In genomic region chr12:102484732-102485069, GRCh38 we compare ENCODE assay signal across 10 cellular contexts. TPM values are rescaled to one million over a fixed set of nuclear protein-coding genes. Genes with fewer than 3 reads are reported as not detected.
DNase-seq lines count a peak whose midpoint lies in the region; ATAC-seq, FAIRE-seq and TF ChIP-seq lines count a peak whose summit lies in the region.
"Had no signal": no experiment of that assay in that cellular context is flagged by ENCODE, and none has a peak within 500 bp of the region (broad histone marks: within the 10 kb centered on the region; RNA-seq: fewer than 3 reads in every experiment).

No MANE protein-coding gene starts in this region.

- H3K4me3 Mint-ChIP-seq in stimulated activated naive CD8-positive, alpha-beta T cell treated with anti-CD3 and anti-CD28 coated beads, Interleukin-15, Interleukin-2, amounts not matched to agents 100 ng/mL and 50 ng/mL, for 24 hours, result peak overlapping the region; percentile 59
- peak overlapping the region; percentile 52 for H3K4me3 Mint-ChIP-seq in activated T-helper 17 cell treated with anti-CD3 and anti-CD28 coated beads, Interleukin-2, amount 50 U/mL, for 72 hours

- no peak overlapping the region for H2BK15ac ChIP-seq in mesenchymal stem cell (ENCODE audit: low read depth, poor library complexity, severe bottlenecking)

- no peak overlapping the region for H4K8ac ChIP-seq in mesenchymal stem cell (ENCODE audit: low read length)

- no peak for TF ChIP-seq CTCF in pancreas (IDR thresholded peaks at IDR 0.05)

- H3K4me1 ChIP-seq in mesenchymal stem cell (ENCODE audit: control insufficient read depth, insufficient read depth, low read depth, low read length) (peaks cover 2% of the 10 kb centered on the region), pancreas (no peaks in the 10 kb centered on the region)

- H3K27ac ChIP-seq in mesenchymal stem cell (ENCODE audit: low read length, poor library complexity, severe bottlenecking) (no peak overlapping the region), pancreas (peak overlapping the region in 1 of 4 donors; percentile 14)

- H3K27me3 ChIP-seq in mesenchymal stem cell (ENCODE audit: control insufficient read depth in 1 of 2, insufficient read depth in 1 of 2, low read length in 2 of 2) (peaks cover 0 to 3% of the 10 kb centered on the region in 2 experiments), pancreas (no peaks in the 10 kb centered on the region)
- H3K27me3 ChIP-seq: heart right ventricle had no signal

- H3K23ac ChIP-seq in mesenchymal stem cell (ENCODE audit: low read length in 2 of 2), result no peak overlapping the region

- ATAC-seq in stimulated activated naive CD8-positive, alpha-beta T cell treated with anti-CD3 and anti-CD28 coated beads, Interleukin-15, Interleukin-2, amounts not matched to agents 100 U/mL and 50 U/mL, for 24 hours, result no peak
- ATAC-seq in activated T-helper 17 cell treated with anti-CD3 and anti-CD28 coated beads, Interleukin-2, amount 50 U/mL, for 72 hours (replicated peaks), result no peak
- ATAC-seq in pancreas, result no peak
- no peak for ATAC-seq in GM18520 (IDR thresholded peaks at IDR 0.05; ENCODE audit: unreplicated experiment)

- intact Hi-C loops in pancreas (cut with DNase I), result loop anchor here in 1 of 3 donors (10.0 kb wide), 1 partner anchor 320 kb away; no protein-coding TSS in a partner anchor

- peak overlapping the region; percentile 99 for H3K27ac Mint-ChIP-seq in stimulated activated naive CD8-positive, alpha-beta T cell treated with anti-CD3 and anti-CD28 coated beads, Interleukin-15, Interleukin-2, amounts not matched to agents 100 ng/mL and 50 ng/mL, for 24 hours
- peak overlapping the region; percentile 84 for H3K27ac Mint-ChIP-seq in activated T-helper 17 cell treated with anti-CD3 and anti-CD28 coated beads, Interleukin-2, amount 50 U/mL, for 72 hours

- H3K36me3 ChIP-seq in mesenchymal stem cell (ENCODE audit: control insufficient read depth in 1 of 2, insufficient read depth in 2 of 2, low read depth in 1 of 2, low read length in 2 of 2) (no peaks in the 10 kb centered on the region), pancreas (no peaks in the 10 kb centered on the region)
- H3K36me3 ChIP-seq: heart right ventricle had no signal

- H3K4me3 ChIP-seq in mesenchymal stem cell (ENCODE audit: insufficient read depth in 1 of 2, low read depth in 1 of 2, low read length in 2 of 2) (no peak overlapping the region), pancreas (peak overlapping the region in 1 of 4 donors; percentile 15)
- H3K4me3 ChIP-seq: K562 had no signal

- no peak overlapping the region for H2AK5ac ChIP-seq in mesenchymal stem cell (ENCODE audit: low read length, severe bottlenecking)

- no peak overlapping the region for H2BK120ac ChIP-seq in mesenchymal stem cell (ENCODE audit: low read depth, low read length)

- no CpG with 5 or more reads among the region's 1 CpG for WGBS in mesenchymal stem cell
- WGBS in pancreas, 2 donors, result 35 to 42% methylated on average over 1 of the region's 1 CpG

- no peaks in the 10 kb centered on the region for H3K9me3 Mint-ChIP-seq in stimulated activated naive CD8-positive, alpha-beta T cell treated with anti-CD3 and anti-CD28 coated beads, Interleukin-15, Interleukin-2, amounts not matched to agents 100 ng/mL and 50 ng/mL, for 24 hours
- H3K9me3 Mint-ChIP-seq in activated T-helper 17 cell treated with anti-CD3 and anti-CD28 coated beads, Interleukin-2, amount 50 U/mL, for 72 hours, result no peaks in the 10 kb centered on the region

- H3K18ac ChIP-seq in mesenchymal stem cell (ENCODE audit: low read depth in 1 of 2, low read length in 2 of 2), result no peak overlapping the region

- H3K27me3 Mint-ChIP-seq in stimulated activated naive CD8-positive, alpha-beta T cell treated with anti-CD3 and anti-CD28 coated beads, Interleukin-15, Interleukin-2, amounts not matched to agents 100 ng/mL and 50 ng/mL, for 24 hours, result no peaks in the 10 kb centered on the region
- peaks cover 6% of the 10 kb centered on the region for H3K27me3 Mint-ChIP-seq in activated T-helper 17 cell treated with anti-CD3 and anti-CD28 coated beads, Interleukin-2, amount 50 U/mL, for 72 hours

- H2AFZ ChIP-seq in mesenchymal stem cell (ENCODE audit: low read depth, low read length), result no peak overlapping the region

- no peak overlapping the region for H3K4me2 ChIP-seq in mesenchymal stem cell (ENCODE audit: low read length, poor library complexity, severe bottlenecking)

- H3K9ac ChIP-seq in mesenchymal stem cell (ENCODE audit: low read length), result peak overlapping the region; percentile 81

- no peak overlapping the region for H2BK5ac ChIP-seq in mesenchymal stem cell (ENCODE audit: low read depth, low read length, poor library complexity, severe bottlenecking)

- FAIRE-seq in pancreas (lab: Jason Lieb, UNC), result no peak

- no peaks in the 10 kb centered on the region for H3K79me1 ChIP-seq in mesenchymal stem cell (replicated peaks; ENCODE audit: low read length, poor library complexity, severe bottlenecking)

- H3K9me3 ChIP-seq in mesenchymal stem cell (ENCODE audit: control insufficient read depth, low read length) (peaks cover 2% of the 10 kb centered on the region), pancreas (no peaks in the 10 kb centered on the region)

- no peak overlapping the region for H3K14ac ChIP-seq in mesenchymal stem cell (ENCODE audit: low read length in 2 of 2)

- H3K4ac ChIP-seq in mesenchymal stem cell (ENCODE audit: low read depth in 1 of 2, low read length in 2 of 2), result no peak overlapping the region

- DNase-seq in stimulated activated naive CD8-positive, alpha-beta T cell treated with anti-CD3 and anti-CD28 coated beads, Interleukin-15, Interleukin-2, amounts not matched to agents 100 U/mL and 50 U/mL, for 24 hours, result no peak
- DNase-seq in mesenchymal stem cell (no peak), pancreas (no peak), SW 1271 (lab: John Stamatoyannopoulos, UW) (no peak), NCI-H510A (lab: John Stamatoyannopoulos, UW) (no peak)

- no peak overlapping the region for H4K91ac ChIP-seq in mesenchymal stem cell (ENCODE audit: low read length)

- H2BK12ac ChIP-seq in mesenchymal stem cell (ENCODE audit: low read length in 2 of 2), result no peak overlapping the region

- no peaks in the 10 kb centered on the region for H3K36me3 Mint-ChIP-seq in stimulated activated naive CD8-positive, alpha-beta T cell treated with anti-CD3 and anti-CD28 coated beads, Interleukin-15, Interleukin-2, amounts not matched to agents 100 ng/mL and 50 ng/mL, for 24 hours (ENCODE audit: low read depth)
- H3K36me3 Mint-ChIP-seq in activated T-helper 17 cell treated with anti-CD3 and anti-CD28 coated beads, Interleukin-2, amount 50 U/mL, for 72 hours (ENCODE audit: low read depth), result no peaks in the 10 kb centered on the region

- peaks cover 4% of the 10 kb centered on the region for H3K4me1 Mint-ChIP-seq in stimulated activated naive CD8-positive, alpha-beta T cell treated with anti-CD3 and anti-CD28 coated beads, Interleukin-15, Interleukin-2, amounts not matched to agents 100 ng/mL and 50 ng/mL, for 24 hours (ENCODE audit: low read depth)
- peaks cover 10% of the 10 kb centered on the region for H3K4me1 Mint-ChIP-seq in activated T-helper 17 cell treated with anti-CD3 and anti-CD28 coated beads, Interleukin-2, amount 50 U/mL, for 72 hours

RNA-seq across cellular contexts. Expression of gene IGF1, which starts 4.3 kb away (rescaled TPM):
- total RNA-seq in activated T-helper 17 cell treated with anti-CD3 and anti-CD28 coated beads, Interleukin-2, amount 50 U/mL, for 72 hours, result 1 to 10 TPM in 1 of 2 donors, not detected in 1; 1.0 TPM
- not detected for polyA plus RNA-seq in mesenchymal stem cell (2013, experiment 1 of 2)
- not detected for polyA plus RNA-seq in mesenchymal stem cell (2013, experiment 2 of 2)
- total RNA-seq in pancreas, result 10 to 100 TPM in 3 of 6 donors, 1 to 10 TPM in 3; 1.5 to 23.8 (median 8.5) TPM
- polyA plus RNA-seq in pancreas, result 1 to 10 TPM; 2.4 to 6.8 TPM
